In the genomic region with DNA sequence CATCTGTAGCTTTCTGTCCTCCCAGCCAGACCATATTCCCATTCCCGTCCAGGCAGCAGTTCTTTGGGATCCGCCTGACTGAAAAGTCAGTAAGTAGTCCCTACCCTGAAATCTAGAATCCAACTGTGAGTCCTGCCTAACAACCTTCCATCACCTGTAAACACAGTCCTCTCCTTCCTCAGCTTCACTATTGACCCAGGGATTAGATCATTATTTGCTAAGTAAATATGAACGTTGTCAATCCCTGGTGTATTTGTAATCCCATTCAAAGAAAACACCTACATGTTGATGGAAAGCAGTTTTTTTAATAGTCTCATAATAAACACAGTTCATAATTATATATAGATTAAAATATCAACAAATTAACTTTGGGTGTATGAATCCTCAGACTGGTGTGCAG, we compare ENCODE assay signal across 1 cellular context.
TF ChIP-seq lines count a peak whose summit lies in the region.

No MANE protein-coding gene starts in this region.

TF ChIP-seq in HepG2, 621 proteins besides CTCF, POLR2A, EP300 and RAD21 (continued from another document and continues in another):
- TF ChIP-seq ZNF256 (CRISPR knock-in tag; conservative IDR thresholded peaks at IDR 0.05): no peak
- no peak for TF ChIP-seq HNRNPLL (IDR thresholded peaks at IDR 0.05; ENCODE audit: low read depth, low read length, poor library complexity, severe bottlenecking)
- no peak for TF ChIP-seq HES4 (CRISPR knock-in tag; IDR thresholded peaks at IDR 0.05; ENCODE audit: borderline replicate concordance)
- TF ChIP-seq, protein P1, sequence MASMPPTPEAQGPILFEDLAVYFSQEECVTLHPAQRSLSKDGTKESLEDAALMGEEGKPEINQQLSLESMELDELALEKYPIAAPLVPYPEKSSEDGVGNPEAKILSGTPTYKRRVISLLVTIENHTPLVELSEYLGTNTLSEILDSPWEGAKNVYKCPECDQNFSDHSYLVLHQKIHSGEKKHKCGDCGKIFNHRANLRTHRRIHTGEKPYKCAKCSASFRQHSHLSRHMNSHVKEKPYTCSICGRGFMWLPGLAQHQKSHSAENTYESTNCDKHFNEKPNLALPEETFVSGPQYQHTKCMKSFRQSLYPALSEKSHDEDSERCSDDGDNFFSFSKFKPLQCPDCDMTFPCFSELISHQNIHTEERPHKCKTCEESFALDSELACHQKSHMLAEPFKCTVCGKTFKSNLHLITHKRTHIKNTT (CRISPR knock-in tag; IDR thresholded peaks at IDR 0.05): no peak
- peak; percentile 75; the same call in 1 of the 2 replicates for TF ChIP-seq SOX13 (IDR thresholded peaks at IDR 0.05)
- peak in 1 of 2 experiments; percentile 91; a peak in 2 of 4 replicates for TF ChIP-seq SOX13 (CRISPR knock-in tag; conservative IDR thresholded peaks at IDR 0.05 in 1 of 2, IDR thresholded peaks at IDR 0.05 in 1 of 2)
- TF ChIP-seq TBX3 (IDR thresholded peaks at IDR 0.05; ENCODE audit: borderline replicate concordance): peak; percentile 98
- TF ChIP-seq, protein P2, sequence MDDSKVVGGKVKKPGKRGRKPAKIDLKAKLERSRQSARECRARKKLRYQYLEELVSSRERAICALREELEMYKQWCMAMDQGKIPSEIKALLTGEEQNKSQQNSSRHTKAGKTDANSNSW (CRISPR knock-in tag; IDR thresholded peaks at IDR 0.05; ENCODE audit: borderline replicate concordance): no peak
- no peak for TF ChIP-seq ZNF781 (CRISPR knock-in tag; IDR thresholded peaks at IDR 0.05; ENCODE audit: borderline replicate concordance, not compliant biosample characterization)
- no peak for TF ChIP-seq ZNF816 (CRISPR knock-in tag; IDR thresholded peaks at IDR 0.05; ENCODE audit: borderline replicate concordance)
- peak; percentile 87 for TF ChIP-seq RARA (CRISPR knock-in tag; IDR thresholded peaks at IDR 0.05)
- TF ChIP-seq STAG1 (CRISPR knock-in tag; IDR thresholded peaks at IDR 0.05): no peak
- TF ChIP-seq ZNF644 (CRISPR knock-in tag; IDR thresholded peaks at IDR 0.05; ENCODE audit: low read depth): no peak
- TF ChIP-seq SMARCC2 (IDR thresholded peaks at IDR 0.05): peak; percentile 73; the same call in 1 of the 2 replicates
- TF ChIP-seq KMT2B (CRISPR knock-in tag; IDR thresholded peaks at IDR 0.05): 0 out of 2 replicates have a peak, but pooled peaks have one; percentile 43
- TF ChIP-seq GATA4 (IDR thresholded peaks at IDR 0.05; ENCODE audit: borderline replicate concordance, low read depth): no peak
- no peak for TF ChIP-seq ZNF747 (CRISPR knock-in tag; IDR thresholded peaks at IDR 0.05; ENCODE audit: borderline replicate concordance)
- TF ChIP-seq ELF3 (CRISPR knock-in tag; IDR thresholded peaks at IDR 0.05): peak; percentile 78
- no peak for TF ChIP-seq ZFAT (CRISPR knock-in tag; conservative IDR thresholded peaks at IDR 0.05)
- TF ChIP-seq, protein P3, sequence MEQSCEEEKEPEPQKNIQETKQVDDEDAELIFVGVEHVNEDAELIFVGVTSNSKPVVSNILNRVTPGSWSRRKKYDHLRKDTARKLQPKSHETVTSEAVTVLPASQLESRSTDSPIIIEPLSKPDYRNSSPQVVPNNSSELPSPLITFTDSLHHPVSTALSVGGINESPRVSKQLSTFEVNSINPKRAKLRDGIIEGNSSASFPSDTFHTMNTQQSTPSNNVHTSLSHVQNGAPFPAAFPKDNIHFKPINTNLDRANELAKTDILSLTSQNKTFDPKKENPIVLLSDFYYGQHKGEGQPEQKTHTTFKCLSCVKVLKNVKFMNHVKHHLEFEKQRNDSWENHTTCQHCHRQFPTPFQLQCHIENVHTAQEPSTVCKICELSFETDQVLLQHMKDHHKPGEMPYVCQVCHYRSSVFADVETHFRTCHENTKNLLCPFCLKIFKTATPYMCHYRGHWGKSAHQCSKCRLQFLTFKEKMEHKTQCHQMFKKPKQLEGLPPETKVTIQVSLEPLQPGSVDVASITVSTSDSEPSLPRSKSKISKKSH (CRISPR knock-in tag; IDR thresholded peaks at IDR 0.05; ENCODE audit: borderline replicate concordance): no peak
- no peak for TF ChIP-seq ZBTB42 (CRISPR knock-in tag; IDR thresholded peaks at IDR 0.05)
- no peak for TF ChIP-seq ZNF326 (CRISPR knock-in tag; IDR thresholded peaks at IDR 0.05; ENCODE audit: borderline replicate concordance)
- TF ChIP-seq JARID2 (CRISPR knock-in tag; IDR thresholded peaks at IDR 0.05; ENCODE audit: insufficient replicate concordance): no peak
- TF ChIP-seq HOXA7 (CRISPR knock-in tag; IDR thresholded peaks at IDR 0.05): no peak
- no peak for TF ChIP-seq ZNF274 (CRISPR knock-in tag; IDR thresholded peaks at IDR 0.05)
- no peak for TF ChIP-seq ZNF282 (IDR thresholded peaks at IDR 0.05; ENCODE audit: partially characterized antibody)
- TF ChIP-seq KLF12 (CRISPR knock-in tag; IDR thresholded peaks at IDR 0.05; ENCODE audit: borderline replicate concordance): no peak
- TF ChIP-seq ZFP41 (CRISPR knock-in tag; IDR thresholded peaks at IDR 0.05; ENCODE audit: borderline replicate concordance): no peak
- TF ChIP-seq, protein P4, sequence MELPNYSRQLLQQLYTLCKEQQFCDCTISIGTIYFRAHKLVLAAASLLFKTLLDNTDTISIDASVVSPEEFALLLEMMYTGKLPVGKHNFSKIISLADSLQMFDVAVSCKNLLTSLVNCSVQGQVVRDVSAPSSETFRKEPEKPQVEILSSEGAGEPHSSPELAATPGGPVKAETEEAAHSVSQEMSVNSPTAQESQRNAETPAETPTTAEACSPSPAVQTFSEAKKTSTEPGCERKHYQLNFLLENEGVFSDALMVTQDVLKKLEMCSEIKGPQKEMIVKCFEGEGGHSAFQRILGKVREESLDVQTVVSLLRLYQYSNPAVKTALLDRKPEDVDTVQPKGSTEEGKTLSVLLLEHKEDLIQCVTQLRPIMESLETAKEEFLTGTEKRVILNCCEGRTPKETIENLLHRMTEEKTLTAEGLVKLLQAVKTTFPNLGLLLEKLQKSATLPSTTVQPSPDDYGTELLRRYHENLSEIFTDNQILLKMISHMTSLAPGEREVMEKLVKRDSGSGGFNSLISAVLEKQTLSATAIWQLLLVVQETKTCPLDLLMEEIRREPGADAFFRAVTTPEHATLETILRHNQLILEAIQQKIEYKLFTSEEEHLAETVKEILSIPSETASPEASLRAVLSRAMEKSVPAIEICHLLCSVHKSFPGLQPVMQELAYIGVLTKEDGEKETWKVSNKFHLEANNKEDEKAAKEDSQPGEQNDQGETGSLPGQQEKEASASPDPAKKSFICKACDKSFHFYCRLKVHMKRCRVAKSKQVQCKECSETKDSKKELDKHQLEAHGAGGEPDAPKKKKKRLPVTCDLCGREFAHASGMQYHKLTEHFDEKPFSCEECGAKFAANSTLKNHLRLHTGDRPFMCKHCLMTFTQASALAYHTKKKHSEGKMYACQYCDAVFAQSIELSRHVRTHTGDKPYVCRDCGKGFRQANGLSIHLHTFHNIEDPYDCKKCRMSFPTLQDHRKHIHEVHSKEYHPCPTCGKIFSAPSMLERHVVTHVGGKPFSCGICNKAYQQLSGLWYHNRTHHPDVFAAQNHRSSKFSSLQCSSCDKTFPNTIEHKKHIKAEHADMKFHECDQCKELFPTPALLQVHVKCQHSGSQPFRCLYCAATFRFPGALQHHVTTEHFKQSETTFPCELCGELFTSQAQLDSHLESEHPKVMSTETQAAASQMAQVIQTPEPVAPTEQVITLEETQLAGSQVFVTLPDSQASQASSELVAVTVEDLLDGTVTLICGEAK (IDR thresholded peaks at IDR 0.05): no peak
- TF ChIP-seq, protein P4 (CRISPR knock-in tag; IDR thresholded peaks at IDR 0.05): no peak
- TF ChIP-seq ZNF350 (CRISPR knock-in tag; IDR thresholded peaks at IDR 0.05; ENCODE audit: borderline replicate concordance, low read depth): no peak
- TF ChIP-seq NFYC (CRISPR knock-in tag; IDR thresholded peaks at IDR 0.05): no peak
- TF ChIP-seq ZBTB7A (CRISPR knock-in tag; IDR thresholded peaks at IDR 0.05): no peak
- TF ChIP-seq XBP1 (CRISPR knock-in tag; IDR thresholded peaks at IDR 0.05): no peak
- no peak for TF ChIP-seq CBX1 (IDR thresholded peaks at IDR 0.05; ENCODE audit: low read depth)
- TF ChIP-seq, protein P5, sequence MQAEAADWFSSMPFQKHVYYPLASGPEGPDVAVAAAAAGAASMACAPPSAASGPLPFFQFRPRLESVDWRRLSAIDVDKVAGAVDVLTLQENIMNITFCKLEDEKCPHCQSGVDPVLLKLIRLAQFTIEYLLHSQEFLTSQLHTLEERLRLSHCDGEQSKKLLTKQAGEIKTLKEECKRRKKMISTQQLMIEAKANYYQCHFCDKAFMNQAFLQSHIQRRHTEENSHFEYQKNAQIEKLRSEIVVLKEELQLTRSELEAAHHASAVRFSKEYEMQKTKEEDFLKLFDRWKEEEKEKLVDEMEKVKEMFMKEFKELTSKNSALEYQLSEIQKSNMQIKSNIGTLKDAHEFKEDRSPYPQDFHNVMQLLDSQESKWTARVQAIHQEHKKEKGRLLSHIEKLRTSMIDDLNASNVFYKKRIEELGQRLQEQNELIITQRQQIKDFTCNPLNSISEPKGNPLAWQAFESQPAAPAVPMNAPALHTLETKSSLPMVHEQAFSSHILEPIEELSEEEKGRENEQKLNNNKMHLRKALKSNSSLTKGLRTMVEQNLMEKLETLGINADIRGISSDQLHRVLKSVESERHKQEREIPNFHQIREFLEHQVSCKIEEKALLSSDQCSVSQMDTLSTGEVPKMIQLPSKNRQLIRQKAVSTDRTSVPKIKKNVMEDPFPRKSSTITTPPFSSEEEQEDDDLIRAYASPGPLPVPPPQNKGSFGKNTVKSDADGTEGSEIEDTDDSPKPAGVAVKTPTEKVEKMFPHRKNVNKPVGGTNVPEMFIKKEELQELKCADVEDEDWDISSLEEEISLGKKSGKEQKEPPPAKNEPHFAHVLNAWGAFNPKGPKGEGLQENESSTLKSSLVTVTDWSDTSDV (CRISPR knock-in tag; IDR thresholded peaks at IDR 0.05): no peak
- no peak for TF ChIP-seq SP140L (CRISPR knock-in tag; IDR thresholded peaks at IDR 0.05; ENCODE audit: borderline replicate concordance)
- TF ChIP-seq, protein P6, sequence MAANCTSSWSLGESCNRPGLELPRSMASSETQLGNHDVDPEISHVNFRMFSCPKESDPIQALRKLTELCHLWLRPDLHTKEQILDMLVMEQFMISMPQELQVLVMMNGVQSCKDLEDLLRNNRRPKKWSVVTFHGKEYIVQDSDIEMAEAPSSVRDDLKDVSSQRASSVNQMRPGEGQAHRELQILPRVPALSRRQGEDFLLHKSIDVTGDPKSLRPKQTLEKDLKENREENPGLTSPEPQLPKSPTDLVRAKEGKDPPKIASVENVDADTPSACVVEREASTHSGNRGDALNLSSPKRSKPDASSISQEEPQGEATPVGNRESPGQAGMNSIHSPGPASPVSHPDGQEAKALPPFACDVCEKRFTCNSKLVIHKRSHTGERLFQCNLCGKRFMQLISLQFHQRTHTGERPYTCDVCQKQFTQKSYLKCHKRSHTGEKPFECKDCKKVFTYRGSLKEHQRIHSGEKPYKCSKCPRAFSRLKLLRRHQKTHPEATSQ (CRISPR knock-in tag; IDR thresholded peaks at IDR 0.05; ENCODE audit: borderline replicate concordance): no peak
- TF ChIP-seq, protein P7, sequence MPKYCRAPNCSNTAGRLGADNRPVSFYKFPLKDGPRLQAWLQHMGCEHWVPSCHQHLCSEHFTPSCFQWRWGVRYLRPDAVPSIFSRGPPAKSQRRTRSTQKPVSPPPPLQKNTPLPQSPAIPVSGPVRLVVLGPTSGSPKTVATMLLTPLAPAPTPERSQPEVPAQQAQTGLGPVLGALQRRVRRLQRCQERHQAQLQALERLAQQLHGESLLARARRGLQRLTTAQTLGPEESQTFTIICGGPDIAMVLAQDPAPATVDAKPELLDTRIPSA (CRISPR knock-in tag; IDR thresholded peaks at IDR 0.05; ENCODE audit: borderline replicate concordance): no peak
- TF ChIP-seq CCAR2 (optimal IDR thresholded peaks at IDR 0.05; ENCODE audit: low read depth, low read length): no peak
- peak; percentile 73; the same call in 1 of the 2 replicates for TF ChIP-seq IRF2 (CRISPR knock-in tag; IDR thresholded peaks at IDR 0.05)
- peak; percentile 47; the same call in 1 of the 2 replicates for TF ChIP-seq ZMYM4 (CRISPR knock-in tag; IDR thresholded peaks at IDR 0.05)
